In genomic region chr13:47999973-48000372, GRCh38 we compare ENCODE assay signal across 2 cellular contexts.
TF ChIP-seq lines count a peak whose summit lies in the region.

No MANE protein-coding gene starts in this region.

TF ChIP-seq in HCT116, 20 proteins besides CTCF, POLR2A, EP300 and RAD21 (continued from another document):
- TF ChIP-seq YY1 (IDR thresholded peaks at IDR 0.05; ENCODE audit: extremely low read depth, insufficient replicate concordance, low read depth, low read length), result no peak
- TF ChIP-seq REST (IDR thresholded peaks at IDR 0.05; ENCODE audit: low read depth), result no peak
- TF ChIP-seq ZBTB33 (IDR thresholded peaks at IDR 0.05; ENCODE audit: extremely low read depth, insufficient replicate concordance, low read length), result no peak
- no peak for TF ChIP-seq POLR2AphosphoS5 (IDR thresholded peaks at IDR 0.05; ENCODE audit: low read depth, low read length)
- no peak for TF ChIP-seq ELF1 (IDR thresholded peaks at IDR 0.05; ENCODE audit: borderline replicate concordance, low read depth)

TF ChIP-seq in WTC11, 78 proteins besides CTCF, POLR2A, EP300 and RAD21 (continued from another document):
- TF ChIP-seq IRF1 (CRISPR knock-in tag; IDR thresholded peaks at IDR 0.05) (no peak), ERG (CRISPR knock-in tag; IDR thresholded peaks at IDR 0.05) (no peak), MYBL2 (CRISPR knock-in tag; IDR thresholded peaks at IDR 0.05) (no peak), TEAD4 (CRISPR knock-in tag; IDR thresholded peaks at IDR 0.05) (no peak), GTF2I (CRISPR knock-in tag; conservative IDR thresholded peaks at IDR 0.05) (no peak), EMX1 (CRISPR knock-in tag; IDR thresholded peaks at IDR 0.05) (no peak), ZNF423 (CRISPR knock-in tag; IDR thresholded peaks at IDR 0.05) (no peak), PRRX2 (CRISPR knock-in tag; IDR thresholded peaks at IDR 0.05) (no peak), CDX4 (CRISPR knock-in tag; IDR thresholded peaks at IDR 0.05; ENCODE audit: borderline replicate concordance) (no peak), ZNF219 (CRISPR knock-in tag; IDR thresholded peaks at IDR 0.05; ENCODE audit: borderline replicate concordance) (no peak)
